Comparison of ENCODE assay signal across 14 cellular contexts in genomic region chr14:33229269-33229924, GRCh38.
DNase-seq lines count a peak whose midpoint lies in the region; ATAC-seq and TF ChIP-seq lines count a peak whose summit lies in the region.
"Had no signal": no experiment of that assay in that cellular context is flagged by ENCODE, and none has a peak within 500 bp of the region (broad histone marks: within the 10 kb centered on the region; RNA-seq: fewer than 3 reads in every experiment).

No MANE protein-coding gene starts in this region.

- TF ChIP-seq POLR2A in Peyer's patch (IDR thresholded peaks at IDR 0.05), result no peak

- no peak overlapping the region for H3K14ac ChIP-seq in mesenchymal stem cell (ENCODE audit: low read length in 2 of 2)

- H3K27ac Mint-ChIP-seq in chondrocyte (ENCODE audit: unreplicated experiment), result no peak overlapping the region
- H3K27ac Mint-ChIP-seq: B cell, natural killer cell had no signal

- no peak for ATAC-seq in HG03097 (IDR thresholded peaks at IDR 0.05; ENCODE audit: low FRiP score, unreplicated experiment)
- no peak for ATAC-seq in HG02588 (IDR thresholded peaks at IDR 0.05; ENCODE audit: unreplicated experiment)
- ATAC-seq: esophagus mucosa, natural killer cell had no signal

- H3K4me2 ChIP-seq in mesenchymal stem cell (ENCODE audit: low read length, poor library complexity, severe bottlenecking), result no peak overlapping the region

- no peak overlapping the region for H2AK5ac ChIP-seq in mesenchymal stem cell (ENCODE audit: low read length, severe bottlenecking)

- no peak overlapping the region for H4K91ac ChIP-seq in mesenchymal stem cell (ENCODE audit: low read length)

- H3K36me3 ChIP-seq in mesenchymal stem cell (ENCODE audit: control insufficient read depth in 1 of 2, insufficient read depth in 2 of 2, low read depth in 1 of 2, low read length in 2 of 2) (no peaks in the 10 kb centered on the region), Peyer's patch (no peaks in the 10 kb centered on the region)

- TF ChIP-seq CTCF in Peyer's patch (IDR thresholded peaks at IDR 0.05) (no peak), chondrocyte (IDR thresholded peaks at IDR 0.05) (no peak)

- H4K8ac ChIP-seq in mesenchymal stem cell (ENCODE audit: low read length), result no peak overlapping the region

- no peaks in the 10 kb centered on the region for H3K9me3 ChIP-seq in mesenchymal stem cell (ENCODE audit: control insufficient read depth, low read length)
- no peaks in the 10 kb centered on the region for H3K9me3 ChIP-seq in Peyer's patch

- H2BK15ac ChIP-seq in mesenchymal stem cell (ENCODE audit: low read depth, poor library complexity, severe bottlenecking), result no peak overlapping the region

- H3K4me3 Mint-ChIP-seq in chondrocyte (ENCODE audit: unreplicated experiment), result no peak overlapping the region
- H3K4me3 Mint-ChIP-seq: B cell, natural killer cell had no signal

- 75% methylated on average over 9 of the region's 10 CpGs for WGBS in mesenchymal stem cell

- no peaks in the 10 kb centered on the region for H3K9me3 Mint-ChIP-seq in chondrocyte (ENCODE audit: low read depth)

- H3K23ac ChIP-seq in mesenchymal stem cell (ENCODE audit: low read length in 2 of 2), result no peak overlapping the region

- H3K27me3 ChIP-seq in mesenchymal stem cell (ENCODE audit: control insufficient read depth in 1 of 2, insufficient read depth in 1 of 2, low read length in 2 of 2) (peaks cover 0 to 7% of the 10 kb centered on the region in 2 experiments), Peyer's patch (no peaks in the 10 kb centered on the region)

- no peaks in the 10 kb centered on the region for H3K4me1 ChIP-seq in mesenchymal stem cell (ENCODE audit: control insufficient read depth, insufficient read depth, low read depth, low read length)
- H3K4me1 ChIP-seq in Peyer's patch, result no peaks in the 10 kb centered on the region

- no peak overlapping the region for H2BK120ac ChIP-seq in mesenchymal stem cell (ENCODE audit: low read depth, low read length)

- H2AFZ ChIP-seq in mesenchymal stem cell (ENCODE audit: low read depth, low read length), result no peak overlapping the region

- no peaks in the 10 kb centered on the region for H3K36me3 Mint-ChIP-seq in chondrocyte (ENCODE audit: low read depth)
- H3K36me3 Mint-ChIP-seq: natural killer cell had no signal

- H3K4ac ChIP-seq in mesenchymal stem cell (ENCODE audit: low read depth in 1 of 2, low read length in 2 of 2), result peak overlapping the region in 1 of 2 experiments; percentile 58

- no peaks in the 10 kb centered on the region for H3K79me1 ChIP-seq in mesenchymal stem cell (replicated peaks; ENCODE audit: low read length, poor library complexity, severe bottlenecking)

- peak in 8 of 14 donors; percentile 4 to 61 (median 38) for DNase-seq in C1 segment of cervical spinal cord (lab: John Stamatoyannopoulos, UW)
- DNase-seq in NCI-H2107 treated with DMSO at 0.1 percent for 48 hours (lab: John Stamatoyannopoulos, UW; ENCODE audit: unreplicated experiment), result peak; percentile 73
- peak in 44 of 58 donors; percentile 1 to 88 (median 40) for DNase-seq in anterior cingulate cortex (lab: John Stamatoyannopoulos, UW)
- peak; percentile 44 for DNase-seq in mesenchymal stem cell
- no peak for DNase-seq in Peyer's patch
- DNase-seq in chondrocyte (ENCODE audit: low spot score), result no peak
- DNase-seq: activated T-cell treated with anti-CD3 and anti-CD28 coated beads for 4 hours, natural killer cell, NCI-H1436 had no signal

- peak overlapping the region in 1 of 2 experiments; percentile 94 for H3K18ac ChIP-seq in mesenchymal stem cell (ENCODE audit: low read depth in 1 of 2, low read length in 2 of 2)

- H2BK5ac ChIP-seq in mesenchymal stem cell (ENCODE audit: low read depth, low read length, poor library complexity, severe bottlenecking), result no peak overlapping the region

- H3K4me1 Mint-ChIP-seq in chondrocyte (ENCODE audit: low read depth), result peaks cover 15% of the 10 kb centered on the region
- H3K4me1 Mint-ChIP-seq: B cell, natural killer cell had no signal

- H3K27ac ChIP-seq in mesenchymal stem cell (ENCODE audit: low read length, poor library complexity, severe bottlenecking), result no peak overlapping the region
- H3K27ac ChIP-seq in Peyer's patch, result no peak overlapping the region
- H3K27ac ChIP-seq: RWPE1 had no signal

- H3K4me3 ChIP-seq in mesenchymal stem cell (ENCODE audit: insufficient read depth in 1 of 2, low read depth in 1 of 2, low read length in 2 of 2), result no peak overlapping the region
- no peak overlapping the region for H3K4me3 ChIP-seq in Peyer's patch

- no peak overlapping the region for H3K9ac ChIP-seq in mesenchymal stem cell (ENCODE audit: low read length)

- H2BK12ac ChIP-seq in mesenchymal stem cell (ENCODE audit: low read length in 2 of 2), result peak overlapping the region in 1 of 2 experiments; percentile 59

- no peaks in the 10 kb centered on the region for H3K27me3 Mint-ChIP-seq in chondrocyte (ENCODE audit: low read depth)
- H3K27me3 Mint-ChIP-seq: B cell had no signal

Comparison
In these comparisons a context has a peak if more than half of its experiments do, and no peak if none do; other contexts are left out.
1. DNase-seq: peak in C1 segment of cervical spinal cord (8 of 14), NCI-H2107 treated with DMSO at 0.1 percent for 48 hours (single experiment), anterior cingulate cortex (44 of 58) and mesenchymal stem cell (single experiment); none in Peyer's patch (0 of 3) and chondrocyte (single experiment).